18 cellular contexts compared by ENCODE assay signal in the genomic region with DNA sequence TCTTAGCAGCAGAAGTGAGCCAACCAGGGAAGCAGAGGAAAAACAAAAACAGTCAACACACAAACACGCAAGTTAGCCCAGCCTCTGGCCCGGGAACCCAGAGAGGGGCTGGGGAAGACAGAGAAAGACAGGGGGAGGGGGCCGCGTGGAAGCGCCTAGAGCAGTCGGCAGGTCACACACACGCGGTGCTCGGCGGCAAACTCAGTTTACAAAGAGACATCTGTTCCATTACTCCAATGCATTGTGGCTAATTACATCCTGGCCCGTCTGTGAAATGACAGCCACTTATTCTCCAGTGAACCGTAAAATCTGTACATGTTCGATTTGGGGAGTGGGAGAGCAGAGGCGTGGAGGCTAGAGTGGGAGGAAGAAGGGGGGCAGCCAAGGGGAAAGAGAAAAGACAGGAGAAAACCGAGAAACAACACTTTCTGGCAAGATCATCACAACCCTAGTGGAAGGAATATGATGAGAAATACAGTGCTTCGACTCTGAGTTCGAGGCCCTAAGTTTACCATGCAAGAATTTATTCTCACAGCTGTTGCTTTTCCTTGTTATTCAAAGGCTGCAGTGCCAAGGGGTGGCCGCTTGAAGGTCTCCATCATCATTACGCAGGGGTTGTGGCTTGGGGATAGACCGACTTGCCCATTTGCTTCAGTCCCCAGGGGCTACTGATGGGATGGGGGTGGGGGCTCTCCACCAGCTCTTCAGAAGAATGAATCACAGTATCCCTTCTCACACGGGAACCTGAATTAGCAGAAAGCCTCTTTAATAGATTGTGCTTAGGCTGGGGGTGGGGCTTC.
A peak's percentile ranks its signal among the peaks of the same experiment; 100 is the strongest.
DNase-seq lines count a peak whose midpoint lies in the region; TF ChIP-seq lines count a peak whose summit lies in the region.
"Had no signal": no experiment of that assay in that cellular context is flagged by ENCODE, and none has a peak within 500 bp of the region (broad histone marks: within the 10 kb centered on the region; RNA-seq: fewer than 3 reads in every experiment).

No MANE protein-coding gene starts in this region.

- H3K27me3 Mint-ChIP-seq in type B pancreatic cell: no peaks in the 10 kb centered on the region

- no peaks in the 10 kb centered on the region for H3K9me3 Mint-ChIP-seq in type B pancreatic cell
- H3K9me3 Mint-ChIP-seq: IgD-negative memory B cell had no signal

- H3K4me3 ChIP-seq in endocrine pancreas (ENCODE audit: control insufficient read depth, insufficient read depth, low read length): peak overlapping the region; percentile 12
- H3K4me3 ChIP-seq: A549, HAP-1, ovary, Peyer's patch, skin epidermis had no signal

- no peak overlapping the region for H3K9ac ChIP-seq in endocrine pancreas (ENCODE audit: control insufficient read depth, insufficient read depth, low read length)

- no peaks in the 10 kb centered on the region for H3K36me3 Mint-ChIP-seq in type B pancreatic cell
- H3K36me3 Mint-ChIP-seq: activated naive CD8-positive, alpha-beta T cell treated with anti-CD3 and anti-CD28 coated beads, Interleukin-2, amount 10 ng/mL, durations not matched to agents 7 days and 5 days; IgD-negative memory B cell; memory B cell had no signal

- no peaks in the 10 kb centered on the region for H3K27me3 ChIP-seq in endocrine pancreas (ENCODE audit: control insufficient read depth, insufficient read depth, low read length)
- H3K27me3 ChIP-seq: ovary, Peyer's patch had no signal

- DNase-seq in NCI-H510A treated with DMSO at 0.1 percent for 48 hours (lab: John Stamatoyannopoulos, UW): peak; percentile 73
- no peak for DNase-seq in NCI-H510A (lab: John Stamatoyannopoulos, UW)
- peak; percentile 88 for DNase-seq in NCI-H2171 treated with DMSO at 0.1 percent for 48 hours (lab: John Stamatoyannopoulos, UW)
- DNase-seq in type B pancreatic cell (ENCODE audit: extremely low spot score, unreplicated experiment): no peak
- DNase-seq in activated CD4-positive, CD25-positive, alpha-beta regulatory T cell treated with anti-CD3 and anti-CD28 coated beads, Interleukin-2, amount 50 U/mL, for 72 hours: no peak
- DNase-seq in NCI-H2029 (lab: John Stamatoyannopoulos, UW): no peak
- no peak for DNase-seq in NCI-H526 (lab: John Stamatoyannopoulos, UW)
- DNase-seq: activated naive CD8-positive, alpha-beta T cell treated with anti-CD3 and anti-CD28 coated beads, Interleukin-2, amount 10 ng/mL, durations not matched to agents 7 days and 5 days; NCI-H187 treated with DMSO at 0.1 percent for 48 hours; ovary; Peyer's patch; stimulated activated naive CD4-positive, alpha-beta T cell treated with Interleukin-2 at 50 U/mL for 16 hours had no signal

- H3K4me1 Mint-ChIP-seq in type B pancreatic cell (ENCODE audit: unreplicated experiment): peaks cover 47% of the 10 kb centered on the region
- H3K4me1 Mint-ChIP-seq: IgD-negative memory B cell, memory B cell had no signal

- peak; percentile 62 for TF ChIP-seq CTCF in type B pancreatic cell (conservative IDR thresholded peaks at IDR 0.05)

- peak overlapping the region; percentile 35 for H3K27ac Mint-ChIP-seq in type B pancreatic cell
- H3K27ac Mint-ChIP-seq: activated naive CD8-positive, alpha-beta T cell treated with anti-CD3 and anti-CD28 coated beads, Interleukin-2, amount 10 ng/mL, durations not matched to agents 7 days and 5 days; IgD-negative memory B cell; memory B cell had no signal

- no peaks in the 10 kb centered on the region for H3K9me3 ChIP-seq in endocrine pancreas (ENCODE audit: control insufficient read depth, low read length)
- H3K9me3 ChIP-seq: A549, HAP-1, ovary, Peyer's patch had no signal

- no peaks in the 10 kb centered on the region for H3K36me3 ChIP-seq in endocrine pancreas (ENCODE audit: control insufficient read depth, insufficient read depth, low read length)
- H3K36me3 ChIP-seq: HAP-1, ovary, Peyer's patch had no signal

- H3K4me3 Mint-ChIP-seq in type B pancreatic cell: peak overlapping the region; percentile 40
- H3K4me3 Mint-ChIP-seq: activated naive CD8-positive, alpha-beta T cell treated with anti-CD3 and anti-CD28 coated beads, Interleukin-2, amount 10 ng/mL, durations not matched to agents 7 days and 5 days; IgD-negative memory B cell; memory B cell had no signal

- H3K4me1 ChIP-seq in endocrine pancreas (ENCODE audit: control insufficient read depth, insufficient read depth, low read length): peaks cover 12% of the 10 kb centered on the region
- H3K4me1 ChIP-seq: A549 had no signal

Comparison
In these comparisons a context has a peak if more than half of its experiments do, and no peak if none do; other contexts are left out.
1. DNase-seq: peak in NCI-H510A treated with DMSO at 0.1 percent for 48 hours (single experiment) and NCI-H2171 treated with DMSO at 0.1 percent for 48 hours (single experiment); none in NCI-H510A (single experiment), type B pancreatic cell (single experiment), activated CD4-positive, CD25-positive, alpha-beta regulatory T cell treated with anti-CD3 and anti-CD28 coated beads, Interleukin-2, amount 50 U/mL, for 72 hours (single experiment), NCI-H2029 (single experiment) and NCI-H526 (0 of 2).